In genomic region chr2:126879348-126880261, GRCh38 we compare ENCODE assay signal across 32 cellular contexts. TPM values are rescaled to one million over a fixed set of nuclear protein-coding genes. Genes with fewer than 3 reads are reported as not detected.
"Had no signal": no experiment of that assay in that cellular context is flagged by ENCODE, and none has a peak within 500 bp of the region (broad histone marks: within the 10 kb centered on the region; RNA-seq: fewer than 3 reads in every experiment).

No MANE protein-coding gene starts in this region.

- H3K27me3 ChIP-seq: breast epithelium, colonic mucosa, dorsolateral prefrontal cortex, gastroesophageal sphincter, hepatocyte, tibial nerve had no signal

- H3K27me3 Mint-ChIP-seq: activated naive CD4-positive, alpha-beta T cell treated with anti-CD3 and anti-CD28 coated beads, Interleukin-2, amount 50 U/mL, for 24 hours; activated naive CD8-positive, alpha-beta T cell treated with anti-CD3 and anti-CD28 coated beads, Interleukin-2, amount 50 U/mL, for 24 hours had no signal

- H3K36me3 ChIP-seq: breast epithelium, colonic mucosa, gastroesophageal sphincter, spleen, tibial nerve had no signal

- H3K4me2 ChIP-seq: hepatocyte had no signal

- ATAC-seq: activated naive CD8-positive, alpha-beta T cell treated with anti-CD3 and anti-CD28 coated beads, Interleukin-2, amount 50 U/mL, for 24 hours; gastroesophageal sphincter; left cardiac atrium; naive thymus-derived CD4-positive, alpha-beta T cell; right cardiac atrium had no signal

- H3K4me1 ChIP-seq: breast epithelium, colonic mucosa, gastroesophageal sphincter, parathyroid adenoma, spleen, tibial nerve had no signal

- H3K79me2 ChIP-seq: hepatocyte, parathyroid adenoma had no signal

- H3K9ac ChIP-seq: parathyroid adenoma had no signal

- H3K27ac Mint-ChIP-seq: activated naive CD4-positive, alpha-beta T cell treated with anti-CD3 and anti-CD28 coated beads, Interleukin-2, amount 50 U/mL, for 24 hours; activated naive CD8-positive, alpha-beta T cell treated with anti-CD3 and anti-CD28 coated beads, Interleukin-2, amount 50 U/mL, for 24 hours; activated T-helper 2 cell treated with anti-CD3 and anti-CD28 coated beads, Interferon-gamma antibody, Interleukin-2, Interleukin-4, amounts not matched to agents 10 μg/mL and 5 μg/mL and 100 μg/mL, durations not matched to agents 14 hours and 24 hours and 36 hours; naive thymus-derived CD4-positive, alpha-beta T cell had no signal

- H3K27ac ChIP-seq: breast epithelium, colonic mucosa, dorsolateral prefrontal cortex, gastroesophageal sphincter, hepatocyte, parathyroid adenoma, spleen, tibial nerve, VCaP had no signal

- H3K9me3 ChIP-seq: colonic mucosa had no signal

- H3K4me1 Mint-ChIP-seq: activated naive CD4-positive, alpha-beta T cell treated with anti-CD3 and anti-CD28 coated beads, Interleukin-2, amount 50 U/mL, for 24 hours; activated naive CD8-positive, alpha-beta T cell treated with anti-CD3 and anti-CD28 coated beads, Interleukin-2, amount 50 U/mL, for 24 hours; naive thymus-derived CD4-positive, alpha-beta T cell had no signal

- H3K4me3 ChIP-seq: breast epithelium, colonic mucosa, dorsolateral prefrontal cortex, gastroesophageal sphincter, hepatocyte, spleen, tibial nerve had no signal

- H3K4me3 Mint-ChIP-seq: activated naive CD4-positive, alpha-beta T cell treated with anti-CD3 and anti-CD28 coated beads, Interleukin-2, amount 50 U/mL, for 24 hours; activated naive CD8-positive, alpha-beta T cell treated with anti-CD3 and anti-CD28 coated beads, Interleukin-2, amount 50 U/mL, for 24 hours; naive thymus-derived CD4-positive, alpha-beta T cell had no signal

- DNase-seq: activated CD4-positive, alpha-beta T cell treated with anti-CD3 and anti-CD28 coated beads for 4 hours; activated CD4-positive, alpha-beta T cell treated with anti-CD3 and anti-CD28 coated beads, Interleukin-2, amount 50 U/mL, for 48 hours; activated naive CD8-positive, alpha-beta T cell treated with anti-CD3 and anti-CD28 coated beads, Interleukin-2, amount 50 U/mL, for 24 hours; activated T-cell treated with anti-CD3 and anti-CD28 coated beads, Interleukin-2, amount 50 U/mL, for 48 hours; cerebellar nuclear complex; colonic mucosa; effector memory CD4-positive, alpha-beta T cell; erythroblast; left cardiac atrium; mammary epithelial cell; midbrain; naive thymus-derived CD4-positive, alpha-beta T cell; nucleus accumbens; right cardiac atrium; spleen; stimulated activated naive CD4-positive, alpha-beta T cell had no signal

- H2AFZ ChIP-seq: hepatocyte, parathyroid adenoma had no signal

- H3K36me3 Mint-ChIP-seq: activated naive CD4-positive, alpha-beta T cell treated with anti-CD3 and anti-CD28 coated beads, Interleukin-2, amount 50 U/mL, for 24 hours had no signal

RNA-seq across cellular contexts. Expression of gene TEX51, which starts 19.1 kb away (rescaled TPM):
- total RNA-seq: activated CD8-positive, alpha-beta memory T cell treated with anti-CD3 and anti-CD28 coated beads for 36 hours; activated T-helper 2 cell treated with anti-CD3 and anti-CD28 coated beads, Interferon-gamma antibody, Interleukin-2, Interleukin-4, amounts not matched to agents 10 μg/mL and 5 μg/mL and 100 μg/mL, durations not matched to agents 14 hours and 24 hours and 36 hours; breast epithelium; colonic mucosa; dorsolateral prefrontal cortex; gastroesophageal sphincter; hepatocyte; left cardiac atrium; liver; mammary epithelial cell; naive thymus-derived CD4-positive, alpha-beta T cell; right cardiac atrium; spleen; T-helper 1 cell treated with Interleukin-12 subunit alpha and Interleukin-12 subunit beta and Interleukin-4 antibody, amounts not matched to agents 30 ng/mL and 1 ng/mL, for 36 hours; temporal lobe; tibial nerve; urinary bladder had no signal
- polyA plus RNA-seq: hepatocyte; keratinocyte; liver; mammary epithelial cell; naive thymus-derived CD4-positive, alpha-beta T cell; neural cell; right cardiac atrium; spleen; urinary bladder had no signal
